ENCODE assay signal across 6 cellular contexts in genomic region chr4:675036-675804, GRCh38. TPM values are rescaled to one million over a fixed set of nuclear protein-coding genes. Genes with fewer than 3 reads are reported as not detected.
DNase-seq lines count a peak whose midpoint lies in the region; ATAC-seq and TF ChIP-seq lines count a peak whose summit lies in the region.

No MANE protein-coding gene starts in this region.

- TF ChIP-seq CTCF in Peyer's patch (IDR thresholded peaks at IDR 0.05) = no peak
- no peak for TF ChIP-seq CTCF in heart left ventricle (IDR thresholded peaks at IDR 0.05)
- no peak for TF ChIP-seq CTCF in tibial artery (IDR thresholded peaks at IDR 0.05)

- H3K4me1 ChIP-seq in Peyer's patch (peaks cover 0 to 39% (median 19%) of the 10 kb centered on the region in 4 donors), heart left ventricle (peaks cover 6 to 31% (median 18%) of the 10 kb centered on the region in 12 donors), tibial artery (peaks cover 0 to 35% (median 17%) of the 10 kb centered on the region in 4 donors)

- DNase-seq in Peyer's patch (no peak), heart left ventricle (peak in 2 of 5 donors; percentile 43 to 44), tibial artery (no peak), ecto neural progenitor cell (ENCODE audit: low spot score) (no peak), COLO668 (lab: John Stamatoyannopoulos, UW; ENCODE audit: unreplicated experiment) (no peak)

- intact Hi-C loops in heart left ventricle (cut with DNase I) (loop anchor here in 3 of 10 donors (10.0 kb wide), 2 partner anchors 200 to 430 kb away; no protein-coding TSS in a partner anchor), tibial artery (cut with DNase I; ENCODE audit: low total_unique reads) (loop anchor here (10.0 kb wide), 3 partner anchors 110 to 340 kb away; partner anchors contain the start of gene ZNF141)

- H3K36me3 ChIP-seq in Peyer's patch (peaks cover 0 to 25% (median 0%) of the 10 kb centered on the region in 3 donors), heart left ventricle (peaks cover 0 to 29% (median 26%) of the 10 kb centered on the region in 9 donors), tibial artery (peaks cover 22 to 28% (median 24%) of the 10 kb centered on the region in 3 donors)

- ATAC-seq in GM19455 (IDR thresholded peaks at IDR 0.05; ENCODE audit: unreplicated experiment) = peak; percentile 5
- peak in 3 of 4 donors; percentile 4 to 15 (median 6) for ATAC-seq in heart left ventricle

- peak overlapping the region; percentile 83 to 99 (median 96) for H3K27ac ChIP-seq in Peyer's patch
- H3K27ac ChIP-seq in heart left ventricle = peak overlapping the region; percentile 83 to 98 (median 93)
- peak overlapping the region; percentile 96 to 97 for H3K27ac ChIP-seq in tibial artery

- TF ChIP-seq POLR2A in Peyer's patch (IDR thresholded peaks at IDR 0.05) (no peak), heart left ventricle (IDR thresholded peaks at IDR 0.05) (no peak)

- 58 to 63% (median 61%) methylated on average over 10 to 23 of the region's 23 CpGs for WGBS in heart left ventricle, 4 donors

- H3K4me3 ChIP-seq in Peyer's patch = peak overlapping the region; percentile 69 to 100 (median 90)
- H3K4me3 ChIP-seq in heart left ventricle = peak overlapping the region; percentile 56 to 99 (median 90)
- H3K4me3 ChIP-seq in tibial artery = peak overlapping the region; percentile 94 to 97

- H3K27me3 ChIP-seq in Peyer's patch (no peaks in the 10 kb centered on the region), heart left ventricle (no peaks in the 10 kb centered on the region), tibial artery (peaks cover 0 to 41% of the 10 kb centered on the region in 2 donors)

- H3K9me3 ChIP-seq in Peyer's patch (no peaks in the 10 kb centered on the region), heart left ventricle (no peaks in the 10 kb centered on the region), tibial artery (no peaks in the 10 kb centered on the region)

RNA-seq across cellular contexts. Expression of gene MYL5, which starts 0.9 kb away (rescaled TPM):
- total RNA-seq in Peyer's patch (100 to 1,000 TPM in 2 of 4 donors, 10 to 100 TPM in 2; 82.8 to 135 (median 95.2) TPM), heart left ventricle (10 to 100 TPM in 2 of 9 donors, 1 to 10 TPM in 7; 1.4 to 12.9 (median 5.6) TPM)
- 1 to 10 TPM; 2.0 to 4.4 TPM for polyA plus RNA-seq in heart left ventricle

RNA-seq across cellular contexts. Expression of gene ATP5ME, which starts 1.1 kb away (rescaled TPM):
- total RNA-seq in Peyer's patch (100 to 1,000 TPM; 102 to 259 (median 184) TPM), heart left ventricle (100 to 1,000 TPM; 210 to 906 (median 800) TPM)
- 1,000 to 10,000 TPM in 1 of 2 donors, 100 to 1,000 TPM in 1; 552 to 2,413 TPM for polyA plus RNA-seq in heart left ventricle

RNA-seq across cellular contexts. Expression of gene SLC49A3, which starts 13.7 kb away (rescaled TPM):
- 10 to 100 TPM in 2 of 4 donors, 1 to 10 TPM in 2; 4.1 to 13.3 (median 9.4) TPM for total RNA-seq in Peyer's patch
- 10 to 100 TPM in 3 of 9 donors, 1 to 10 TPM in 6; 5.6 to 20.5 (median 8.9) TPM for total RNA-seq in heart left ventricle
- polyA plus RNA-seq in heart left ventricle = 1 to 10 TPM; 5.2 to 9.8 TPM

RNA-seq across cellular contexts. Expression of gene PCGF3, which starts 30.4 kb away (rescaled TPM):
- 100 to 1,000 TPM in 2 of 4 donors, 10 to 100 TPM in 2; 58.3 to 168 (median 93.0) TPM for total RNA-seq in Peyer's patch
- total RNA-seq in heart left ventricle = 10 to 100 TPM; 16.2 to 45.7 (median 21.8) TPM
- 10 to 100 TPM; 24.7 to 26.6 TPM for polyA plus RNA-seq in heart left ventricle

RNA-seq across cellular contexts. Expression of gene PDE6B, which starts 49.8 kb away (rescaled TPM):
- total RNA-seq in Peyer's patch (1 to 10 TPM in 2 of 4 donors, under 1 TPM in 1, not detected in 1; 0.27 to 1.8 (median 1.4) TPM), heart left ventricle (1 to 10 TPM in 8 of 9 donors, under 1 TPM in 1; 0.98 to 8.4 (median 3.6) TPM)
- 1 to 10 TPM in 1 of 2 donors, under 1 TPM in 1; 0.61 to 1.9 TPM for polyA plus RNA-seq in heart left ventricle

Comparison
In these comparisons a context has a peak if more than half of its experiments do, and no peak if none do; other contexts are left out.
1. RNA of gene MYL5, which starts 0.9 kb away (total RNA-seq): 82.8 to 135 TPM in Peyer's patch; 1.4 to 12.9 TPM in heart left ventricle; every median in the first group is over 4 times any median in the second.
2. Peak in every context shown above with its lines, with median percentiles within 50 percentile points of each other: H3K27ac ChIP-seq and H3K4me3 ChIP-seq.